1 cellular context compared by ENCODE assay signal in the genomic region with DNA sequence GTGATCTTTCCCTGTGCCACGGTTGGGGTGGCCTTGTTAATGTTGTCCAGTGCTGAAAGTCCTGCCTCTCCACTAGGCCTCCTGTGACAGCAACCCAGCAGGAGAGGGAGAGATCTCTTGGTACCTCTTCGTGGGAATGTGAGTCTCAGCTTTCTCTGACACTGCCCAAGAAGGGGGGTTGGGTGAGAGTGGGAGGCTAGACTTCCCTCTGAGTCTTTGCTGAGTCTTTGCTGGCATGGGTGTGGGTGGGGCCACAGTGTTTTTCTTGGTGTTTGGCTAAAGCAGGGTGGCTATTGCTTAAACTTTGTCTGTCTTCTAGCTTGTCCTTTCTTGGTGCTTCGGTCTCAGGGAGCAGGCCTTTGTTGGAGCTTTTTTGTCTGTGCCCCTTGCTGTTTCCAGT.
TF ChIP-seq lines count a peak whose summit lies in the region.

No MANE protein-coding gene starts in this region.

TF ChIP-seq in HEK293, 187 proteins besides CTCF, POLR2A, EP300 and RAD21 (continued from another document):
- TF ChIP-seq, protein P1, sequence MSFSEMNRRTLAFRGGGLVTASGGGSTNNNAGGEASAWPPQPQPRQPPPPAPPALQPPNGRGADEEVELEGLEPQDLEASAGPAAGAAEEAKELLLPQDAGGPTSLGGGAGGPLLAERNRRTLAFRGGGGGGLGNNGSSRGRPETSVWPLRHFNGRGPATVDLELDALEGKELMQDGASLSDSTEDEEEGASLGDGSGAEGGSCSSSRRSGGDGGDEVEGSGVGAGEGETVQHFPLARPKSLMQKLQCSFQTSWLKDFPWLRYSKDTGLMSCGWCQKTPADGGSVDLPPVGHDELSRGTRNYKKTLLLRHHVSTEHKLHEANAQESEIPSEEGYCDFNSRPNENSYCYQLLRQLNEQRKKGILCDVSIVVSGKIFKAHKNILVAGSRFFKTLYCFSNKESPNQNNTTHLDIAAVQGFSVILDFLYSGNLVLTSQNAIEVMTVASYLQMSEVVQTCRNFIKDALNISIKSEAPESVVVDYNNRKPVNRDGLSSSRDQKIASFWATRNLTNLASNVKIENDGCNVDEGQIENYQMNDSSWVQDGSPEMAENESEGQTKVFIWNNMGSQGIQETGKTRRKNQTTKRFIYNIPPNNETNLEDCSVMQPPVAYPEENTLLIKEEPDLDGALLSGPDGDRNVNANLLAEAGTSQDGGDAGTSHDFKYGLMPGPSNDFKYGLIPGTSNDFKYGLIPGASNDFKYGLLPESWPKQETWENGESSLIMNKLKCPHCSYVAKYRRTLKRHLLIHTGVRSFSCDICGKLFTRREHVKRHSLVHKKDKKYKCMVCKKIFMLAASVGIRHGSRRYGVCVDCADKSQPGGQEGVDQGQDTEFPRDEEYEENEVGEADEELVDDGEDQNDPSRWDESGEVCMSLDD (tag by site-specific recombination; IDR thresholded peaks at IDR 0.05) = no peak
- TF ChIP-seq EGR2 (tag by site-specific recombination; IDR thresholded peaks at IDR 0.05; ENCODE audit: low read depth) (peak; percentile 38; the same call in 1 of the 2 replicates), ZNF747 (tag by site-specific recombination; IDR thresholded peaks at IDR 0.05) (no peak), BCL11B (tag by site-specific recombination; IDR thresholded peaks at IDR 0.05; ENCODE audit: low read depth) (no peak), ZNF202 (tag by site-specific recombination; IDR thresholded peaks at IDR 0.05; ENCODE audit: borderline replicate concordance) (no peak), KLF7 (tag by site-specific recombination; IDR thresholded peaks at IDR 0.05; ENCODE audit: borderline replicate concordance) (no peak)
